26 cellular contexts compared by ENCODE assay signal in genomic region chr14:23708343-23708742, GRCh38.
"Had no signal": no experiment of that assay in that cellular context is flagged by ENCODE, and none has a peak within 500 bp of the region (broad histone marks: within the 10 kb centered on the region; RNA-seq: fewer than 3 reads in every experiment).

No MANE protein-coding gene starts in this region.

- H3K4me3 ChIP-seq: stomach, suprapubic skin, testis, thoracic aorta, thyroid gland, tibial artery, tibial nerve, transverse colon, upper lobe of left lung, upper lobe of right lung, uterus, vagina had no signal

- ATAC-seq: stimulated activated memory B cell treated with anti-CD40 and anti-IgM and Interleukin-4, amounts not matched to agents 10 μg/mL and 1 μg/mL and 100 μg/mL, for 72 hours; stimulated activated naive B cell treated with anti-CD40 and anti-IgM and Interleukin-4, amounts not matched to agents 10 μg/mL and 1 μg/mL and 100 μg/mL, for 72 hours; stimulated activated naive CD8-positive, alpha-beta T cell treated with anti-CD3 and anti-CD28 coated beads, Interleukin-15, Interleukin-2, amounts not matched to agents 100 U/mL and 50 U/mL, for 24 hours; upper lobe of right lung had no signal

- FAIRE-seq: urothelium cell line had no signal

- H3K27ac ChIP-seq: stomach, suprapubic skin, testis, thoracic aorta, thyroid gland, tibial artery, tibial nerve, transverse colon, upper lobe of left lung, upper lobe of right lung, uterus, vagina had no signal

- H3K27me3 ChIP-seq: stomach, testis, thyroid gland, tibial artery, tibial nerve, transverse colon, upper lobe of left lung, upper lobe of right lung, uterus, vagina had no signal

- H3K36me3 ChIP-seq: stomach, suprapubic skin, thoracic aorta, thyroid gland, tibial artery, tibial nerve, transverse colon, upper lobe of left lung, upper lobe of right lung, uterus, vagina had no signal

- DNase-seq: stimulated activated CD4-positive, alpha-beta T cell treated with anti-CD3 and anti-CD28 coated beads, Interleukin-2, amount 100 ng/mL, for 48 hours; stimulated activated CD4-positive, alpha-beta T cell treated with anti-CD3 and anti-CD28 coated beads, Interleukin-4, amount 100 ng/mL, for 1 hour; stimulated activated CD4-positive, alpha-beta T cell treated with anti-CD3 and anti-CD28 coated beads, Interleukin-4, amount 100 ng/mL, for 24 hours; stimulated activated CD4-positive, alpha-beta T cell treated with anti-CD3 and anti-CD28 coated beads, Interleukin-4, amount 100 ng/mL, for 4 hours; stimulated activated CD8-positive, alpha-beta memory T cell treated with anti-CD3 and anti-CD28 coated beads, Interleukin-4, amount 100 ng/mL, for 48 hours; stimulated activated naive B cell treated with anti-CD40 and anti-IgM and Interleukin-4, amounts not matched to agents 10 μg/mL and 1 μg/mL and 100 μg/mL, for 72 hours; stimulated activated naive CD4-positive, alpha-beta T cell; stimulated activated naive CD4-positive, alpha-beta T cell treated with Interleukin-2 at 50 U/mL for 16 hours; stimulated activated naive CD8-positive, alpha-beta T cell treated with anti-CD3 and anti-CD28 coated beads, Interleukin-15, amount 100 ng/mL, for 72 hours; stimulated activated naive CD8-positive, alpha-beta T cell treated with anti-CD3 and anti-CD28 coated beads, Interleukin-15, Interleukin-2, amounts not matched to agents 100 U/mL and 50 U/mL, for 24 hours; stomach; substantia nigra; testis; thyroid gland; tibial artery; transverse colon; trophoblast cell; upper lobe of left lung; upper lobe of right lung; uterus had no signal

- H3K4me1 ChIP-seq: stomach, suprapubic skin, testis, thyroid gland, tibial artery, tibial nerve, transverse colon, upper lobe of left lung, upper lobe of right lung, uterus, vagina had no signal

- H3K9me3 ChIP-seq: testis, thoracic aorta, thyroid gland, tibial artery, uterus had no signal
